ENCODE assay signal across 13 cellular contexts in the genomic region with DNA sequence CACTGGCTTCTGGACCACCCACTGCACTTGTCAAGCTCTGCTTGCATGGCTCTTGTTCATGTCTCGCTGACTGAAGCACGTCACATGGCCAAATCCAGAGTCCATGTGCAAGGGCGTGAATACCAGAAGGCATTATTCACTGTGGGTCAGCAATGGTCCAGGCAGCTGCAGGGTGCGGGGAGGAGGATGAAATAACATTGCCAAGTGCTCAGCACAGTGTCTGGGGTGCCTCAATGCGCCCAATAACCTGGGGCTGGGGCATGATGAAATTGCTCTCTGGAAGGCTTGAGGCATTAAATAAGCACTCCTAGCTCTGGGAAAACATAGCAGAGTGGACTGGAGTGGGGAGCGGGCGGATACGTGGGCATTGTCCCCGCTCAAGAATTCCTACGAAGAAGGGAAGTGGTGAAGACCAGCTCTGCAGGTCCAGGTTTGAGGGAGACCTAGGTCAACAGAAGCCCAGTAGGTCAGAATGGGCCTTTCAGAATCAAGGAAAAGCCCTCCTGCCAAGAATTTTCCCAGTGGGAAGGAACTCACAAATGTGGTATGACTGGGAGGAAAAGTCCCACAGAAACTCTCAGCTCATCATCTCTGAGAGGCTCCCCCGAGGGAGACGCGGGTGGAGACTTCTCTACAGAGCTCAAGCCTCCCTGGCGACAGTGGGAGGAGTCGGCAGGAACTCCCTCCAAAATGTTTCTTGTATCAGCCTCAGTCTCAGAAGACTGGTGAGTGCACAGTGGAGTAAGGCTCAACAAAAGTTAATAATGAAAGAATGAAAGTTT. TPM values are rescaled to one million over a fixed set of nuclear protein-coding genes. Genes with fewer than 3 reads are reported as not detected.
DNase-seq lines count a peak whose midpoint lies in the region; ATAC-seq and TF ChIP-seq lines count a peak whose summit lies in the region.
"Had no signal": no experiment of that assay in that cellular context is flagged by ENCODE, and none has a peak within 500 bp of the region (broad histone marks: within the 10 kb centered on the region; RNA-seq: fewer than 3 reads in every experiment).

No MANE protein-coding gene starts in this region.

- H2AFZ ChIP-seq in neural progenitor cell (replicated peaks): no peak overlapping the region
- H2AFZ ChIP-seq: GM23338 had no signal

- TF ChIP-seq CTCF in fibroblast of villous mesenchyme (IDR thresholded peaks at IDR 0.05; ENCODE audit: insufficient read depth, low read depth, low read length) (no peak), neural progenitor cell (IDR thresholded peaks at IDR 0.05) (no peak), transverse colon (IDR thresholded peaks at IDR 0.05) (no peak)

- H3K27me3 Mint-ChIP-seq in neural progenitor cell (ENCODE audit: insufficient read depth, low read depth): peaks cover 7% of the 10 kb centered on the region
- H3K27me3 Mint-ChIP-seq in naive thymus-derived CD8-positive, alpha-beta T cell: peaks cover 14 to 53% (median 29%) of the 10 kb centered on the region in 5 donors
- H3K27me3 Mint-ChIP-seq: activated naive CD8-positive, alpha-beta T cell treated with anti-CD3 and anti-CD28 coated beads, Interleukin-2, amount 10 ng/mL, durations not matched to agents 7 days and 5 days had no signal

- peak overlapping the region; percentile 6 for H3K27ac Mint-ChIP-seq in neural progenitor cell
- no peak overlapping the region for H3K27ac Mint-ChIP-seq in naive thymus-derived CD8-positive, alpha-beta T cell
- H3K27ac Mint-ChIP-seq: activated naive CD8-positive, alpha-beta T cell treated with anti-CD3 and anti-CD28 coated beads, Interleukin-2, amount 10 ng/mL, durations not matched to agents 7 days and 5 days; GM23338; mesothelial cell of epicardium had no signal

- H3K4me3 Mint-ChIP-seq in neural progenitor cell: no peak overlapping the region
- H3K4me3 Mint-ChIP-seq in naive thymus-derived CD8-positive, alpha-beta T cell: no peak overlapping the region
- H3K4me3 Mint-ChIP-seq: activated naive CD8-positive, alpha-beta T cell treated with anti-CD3 and anti-CD28 coated beads, Interleukin-2, amount 10 ng/mL, durations not matched to agents 7 days and 5 days; GM23338; mesothelial cell of epicardium had no signal

- no peak for ATAC-seq in HG02870 (IDR thresholded peaks at IDR 0.05; ENCODE audit: unreplicated experiment)
- ATAC-seq in naive thymus-derived CD8-positive, alpha-beta T cell: no peak
- ATAC-seq: GM23338 had no signal

- H3K79me2 ChIP-seq in neural progenitor cell (ENCODE audit: low read depth): no peaks in the 10 kb centered on the region

- POLR2A ChIA-PET in naive thymus-derived CD8-positive, alpha-beta T cell (lab: Charles Lee): no interaction called here

- intact Hi-C loops in transverse colon (cut with DNase I; ENCODE audit: low total_unique reads): loop anchor here (10.0 kb wide), 1 partner anchor 348 kb away; the partner anchor contains the start of gene HSD17B12

- H3K4me3 ChIP-seq in fibroblast of villous mesenchyme (ENCODE audit: low read depth, low read length): no peak overlapping the region
- H3K4me3 ChIP-seq in neural progenitor cell: no peak overlapping the region
- H3K4me3 ChIP-seq in transverse colon: no peak overlapping the region
- H3K4me3 ChIP-seq: GM23338, SK-N-MC had no signal

- no peaks in the 10 kb centered on the region for H3K9me3 Mint-ChIP-seq in neural progenitor cell
- H3K9me3 Mint-ChIP-seq in naive thymus-derived CD8-positive, alpha-beta T cell: peaks cover 0 to 4% (median 0%) of the 10 kb centered on the region in 9 donors
- H3K9me3 Mint-ChIP-seq: activated naive CD8-positive, alpha-beta T cell treated with anti-CD3 and anti-CD28 coated beads, Interleukin-2, amount 10 ng/mL, durations not matched to agents 7 days and 5 days; GM23338; mesothelial cell of epicardium had no signal

- peaks cover 16% of the 10 kb centered on the region for H3F3A ChIP-seq in neural progenitor cell (ENCODE audit: low read depth)

- no peak overlapping the region for H3K9ac ChIP-seq in neural progenitor cell

- H3K36me3 ChIP-seq in neural progenitor cell (no peaks in the 10 kb centered on the region), transverse colon (no peaks in the 10 kb centered on the region)

- H3K9me3 ChIP-seq in neural progenitor cell (ENCODE audit: low read depth) (no peaks in the 10 kb centered on the region), transverse colon (no peaks in the 10 kb centered on the region)

- H3K27ac ChIP-seq in neural progenitor cell (no peak overlapping the region), transverse colon (peak overlapping the region; percentile 34 to 66 (median 52))
- H3K27ac ChIP-seq: SK-N-MC had no signal

- WGBS in transverse colon (ENCODE audit: low coverage in 1 of 2), 2 donors: 68 to 100% methylated on average over 2 to 15 of the region's 15 CpGs

- H4K20me1 ChIP-seq in neural progenitor cell (ENCODE audit: low read depth): no peaks in the 10 kb centered on the region

- in situ Hi-C loops in transverse colon (cut with MboI; ENCODE audit: low pct_ligation_motif_present in 1 of 4, low pct_unique_long_range_greater_than_20kb in 1 of 4, low sequenced_read_pairs in 3 of 4): loop anchor here in 1 of 4 donors (10.0 kb wide), 1 partner anchor 138 kb away; no protein-coding TSS in a partner anchor

- no peak for TF ChIP-seq EP300 in transverse colon (IDR thresholded peaks at IDR 0.05; ENCODE audit: low read depth)

- peaks cover 43% of the 10 kb centered on the region for H3K4me1 Mint-ChIP-seq in neural progenitor cell
- H3K4me1 Mint-ChIP-seq in naive thymus-derived CD8-positive, alpha-beta T cell: no peaks in the 10 kb centered on the region
- H3K4me1 Mint-ChIP-seq: activated naive CD8-positive, alpha-beta T cell treated with anti-CD3 and anti-CD28 coated beads, Interleukin-2, amount 10 ng/mL, durations not matched to agents 7 days and 5 days had no signal

- H3K27me3 ChIP-seq in neural progenitor cell (no peaks in the 10 kb centered on the region), transverse colon (no peaks in the 10 kb centered on the region)

- H3K36me3 Mint-ChIP-seq in neural progenitor cell: no peaks in the 10 kb centered on the region
- H3K36me3 Mint-ChIP-seq in naive thymus-derived CD8-positive, alpha-beta T cell: peaks cover 0 to 7% (median 0%) of the 10 kb centered on the region in 3 donors
- H3K36me3 Mint-ChIP-seq: activated naive CD8-positive, alpha-beta T cell treated with anti-CD3 and anti-CD28 coated beads, Interleukin-2, amount 10 ng/mL, durations not matched to agents 7 days and 5 days; mesothelial cell of epicardium had no signal

- no peak for TF ChIP-seq POLR2A in transverse colon (IDR thresholded peaks at IDR 0.05)

- H3K4me1 ChIP-seq in neural progenitor cell (peaks cover 38% of the 10 kb centered on the region), transverse colon (peaks cover 0 to 2% (median 0%) of the 10 kb centered on the region in 4 donors)

- no peak overlapping the region for H3K4me2 ChIP-seq in neural progenitor cell
- H3K4me2 ChIP-seq: GM23338 had no signal

- DNase-seq in amygdala (lab: John Stamatoyannopoulos, UW): peak in 29 of 56 donors; percentile 9 to 73 (median 32)
- DNase-seq in fibroblast of villous mesenchyme (ENCODE audit: low read depth): peak; percentile 74
- DNase-seq in neural progenitor cell (ENCODE audit: low spot score): no peak
- peak; percentile 16 for DNase-seq in transverse colon
- no peak for DNase-seq in stimulated activated CD4-positive, alpha-beta T cell treated with anti-CD3 and anti-CD28 coated beads, Interleukin-12 subunit alpha, Interleukin-12 subunit beta, amount 100 ng/mL, for 4 hours
- DNase-seq in HUDEP-2 (lab: John Stamatoyannopoulos, UW; ENCODE audit: unreplicated experiment in 76 of 76): no peak
- DNase-seq in naive thymus-derived CD8-positive, alpha-beta T cell: no peak
- DNase-seq: activated naive CD8-positive, alpha-beta T cell treated with anti-CD3 and anti-CD28 coated beads, Interleukin-2, amount 10 ng/mL, durations not matched to agents 7 days and 5 days; NCI-H510A had no signal

RNA-seq across cellular contexts. Expression of gene ACCSL, which starts 15.3 kb away (rescaled TPM):
- under 0.01 TPM in 1 of 2 replicates, not detected in the other for total RNA-seq in fibroblast of villous mesenchyme
- total RNA-seq in neural progenitor cell (ENCODE audit: low replicate concordance): not detected in 2 replicates
- total RNA-seq in transverse colon: not detected
- total RNA-seq in naive thymus-derived CD8-positive, alpha-beta T cell: not detected
- polyA plus RNA-seq in naive thymus-derived CD8-positive, alpha-beta T cell: not detected
- total RNA-seq: activated naive CD8-positive, alpha-beta T cell treated with anti-CD3 and anti-CD28 coated beads, Interleukin-2, amount 10 ng/mL, durations not matched to agents 7 days and 5 days; GM23338; mesothelial cell of epicardium had no signal
- polyA plus RNA-seq: GM23338 had no signal

RNA-seq across cellular contexts. Expression of gene ACCS, which starts 33.6 kb away (rescaled TPM):
- total RNA-seq in fibroblast of villous mesenchyme: 12.6 and 18.6 TPM in 2 replicates
- total RNA-seq in neural progenitor cell (ENCODE audit: low replicate concordance): 7.0 and 10.4 TPM in 2 replicates
- total RNA-seq in transverse colon: 10 to 100 TPM; 17.6 to 88.3 (median 29.5) TPM
- 10 to 100 TPM; 25.9 to 27.8 TPM for total RNA-seq in naive thymus-derived CD8-positive, alpha-beta T cell
- polyA plus RNA-seq in naive thymus-derived CD8-positive, alpha-beta T cell: 1 to 10 TPM in 1 of 3 donors, under 1 TPM in 2; 0.79 to 1.2 (median 0.99) TPM

Comparison
In these comparisons a context has a peak if more than half of its experiments do, and no peak if none do; other contexts are left out.
1. DNase-seq: peak in amygdala (29 of 56), fibroblast of villous mesenchyme (single experiment) and transverse colon (single experiment); none in neural progenitor cell (single experiment), stimulated activated CD4-positive, alpha-beta T cell treated with anti-CD3 and anti-CD28 coated beads, Interleukin-12 subunit alpha, Interleukin-12 subunit beta, amount 100 ng/mL, for 4 hours (single experiment), HUDEP-2 (0 of 76) and naive thymus-derived CD8-positive, alpha-beta T cell (0 of 10).